9 cellular contexts compared by ENCODE assay signal in the genomic region with DNA sequence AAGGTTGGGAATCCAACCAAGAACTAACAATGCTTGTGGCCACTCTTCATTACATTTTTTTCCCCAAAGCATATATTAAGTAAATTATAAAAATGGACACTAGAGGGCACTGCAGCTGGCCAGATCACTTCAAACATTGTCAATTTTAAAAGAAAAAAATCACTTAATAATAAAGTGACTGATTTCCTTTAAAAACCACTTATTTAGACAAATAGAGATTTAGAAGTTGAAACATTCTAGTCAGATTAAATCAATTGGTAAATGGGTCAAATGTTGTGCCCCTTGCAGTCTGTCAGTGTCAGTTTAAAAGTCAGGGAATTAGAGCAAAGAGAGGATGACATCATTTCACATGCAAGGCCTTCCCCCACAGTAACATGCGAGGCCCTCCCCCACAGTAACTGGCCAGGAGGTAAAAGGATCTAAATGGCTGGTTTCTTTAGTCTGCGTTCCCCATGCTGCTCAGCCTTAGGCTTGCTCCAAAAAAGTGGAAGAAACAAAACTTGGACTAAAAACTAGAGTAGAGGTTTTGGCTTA.
DNase-seq lines count a peak whose midpoint lies in the region; ATAC-seq, FAIRE-seq and TF ChIP-seq lines count a peak whose summit lies in the region.
"Had no signal": no experiment of that assay in that cellular context is flagged by ENCODE, and none has a peak within 500 bp of the region (broad histone marks: within the 10 kb centered on the region; RNA-seq: fewer than 3 reads in every experiment).

No MANE protein-coding gene starts in this region.

- peaks cover 32% of the 10 kb centered on the region for H3K27me3 Mint-ChIP-seq in activated CD4-positive, alpha-beta T cell treated with anti-CD3 and anti-CD28 coated beads, Interleukin-2, amount 10 ng/mL, durations not matched to agents 24 days and 14 days

- H3K27ac Mint-ChIP-seq in activated CD4-positive, alpha-beta T cell treated with anti-CD3 and anti-CD28 coated beads, Interleukin-2, amount 10 ng/mL, durations not matched to agents 24 days and 14 days: no peak overlapping the region
- H3K27ac Mint-ChIP-seq: activated naive CD4-positive, alpha-beta T cell treated with anti-CD3 and anti-CD28 coated beads, Interleukin-2, amount 50 U/mL, for 24 hours had no signal

- peak overlapping the region in 4 of 5 donors; percentile 2 to 74 (median 26) for H3K9ac ChIP-seq in subcutaneous abdominal adipose tissue (ENCODE audit: low read length in 5 of 5)

- no peaks in the 10 kb centered on the region for H3K4me1 Mint-ChIP-seq in activated CD4-positive, alpha-beta T cell treated with anti-CD3 and anti-CD28 coated beads, Interleukin-2, amount 10 ng/mL, durations not matched to agents 24 days and 14 days
- H3K4me1 Mint-ChIP-seq: activated naive CD4-positive, alpha-beta T cell treated with anti-CD3 and anti-CD28 coated beads, Interleukin-2, amount 50 U/mL, for 24 hours had no signal

- TF ChIP-seq POLR2A in GM12892 (IDR thresholded peaks at IDR 0.05; ENCODE audit: low read depth, low read length): no peak

- no peaks in the 10 kb centered on the region for H3K4me1 ChIP-seq in right cardiac atrium (ENCODE audit: control insufficient read depth, insufficient read depth, low read length)
- H3K4me1 ChIP-seq in subcutaneous abdominal adipose tissue (ENCODE audit: control insufficient read depth in 5 of 5, insufficient read depth in 5 of 5, low read length in 5 of 5): peaks cover 4 to 57% (median 47%) of the 10 kb centered on the region in 5 donors

- peak; percentile 42 to 54 for ATAC-seq in right cardiac atrium
- no peak for ATAC-seq in HG03095 (IDR thresholded peaks at IDR 0.05; ENCODE audit: unreplicated experiment)

- H3K36me3 Mint-ChIP-seq in activated CD4-positive, alpha-beta T cell treated with anti-CD3 and anti-CD28 coated beads, Interleukin-2, amount 10 ng/mL, durations not matched to agents 24 days and 14 days (ENCODE audit: low read depth): no peaks in the 10 kb centered on the region
- H3K36me3 Mint-ChIP-seq: activated naive CD4-positive, alpha-beta T cell treated with anti-CD3 and anti-CD28 coated beads, Interleukin-2, amount 50 U/mL, for 24 hours had no signal

- intact Hi-C loops in activated CD4-positive, alpha-beta T cell treated with anti-CD3 and anti-CD28 coated beads, Interleukin-2, amount 10 ng/mL, durations not matched to agents 24 days and 14 days (cut with micrococcal nuclease): loop anchor here (1.0 kb wide), 1 partner anchor 475 kb away; no protein-coding TSS in a partner anchor
- intact Hi-C loops in right cardiac atrium (cut with DNase I): no loop called here

- H3K27me3 ChIP-seq in right cardiac atrium (ENCODE audit: control insufficient read depth, insufficient read depth) (no peaks in the 10 kb centered on the region), subcutaneous abdominal adipose tissue (ENCODE audit: control insufficient read depth in 5 of 5, insufficient read depth in 4 of 5, low read length in 5 of 5) (no peaks in the 10 kb centered on the region)

- H3K27ac ChIP-seq in VCaP: no peak overlapping the region
- H3K27ac ChIP-seq in right cardiac atrium (ENCODE audit: low read length): no peak overlapping the region
- H3K27ac ChIP-seq in subcutaneous abdominal adipose tissue (ENCODE audit: low read depth, low read length): peak overlapping the region; percentile 85

- no peak for FAIRE-seq in GM12892 (lab: Jason Lieb, UNC)

- 33% methylated on average over 2 of the region's 2 CpGs for WGBS in right cardiac atrium

- TF ChIP-seq CTCF in VCaP (conservative IDR thresholded peaks at IDR 0.05): peak; percentile 81

- no peaks in the 10 kb centered on the region for H3K9me3 ChIP-seq in right cardiac atrium (ENCODE audit: control insufficient read depth, low read length)
- no peaks in the 10 kb centered on the region for H3K9me3 ChIP-seq in subcutaneous abdominal adipose tissue (ENCODE audit: control insufficient read depth in 5 of 5, low read length in 5 of 5)

- peak; percentile 63 for DNase-seq in activated CD4-positive, alpha-beta T cell treated with anti-CD3 and anti-CD28 coated beads, Interleukin-2, amount 10 ng/mL, durations not matched to agents 24 days and 14 days
- no peak for DNase-seq in activated CD4-positive, alpha-beta T cell treated with anti-CD3 and anti-CD28 coated beads, Interleukin-2, amount 50 U/mL, for 1 hour
- DNase-seq in NCI-H1694 (lab: John Stamatoyannopoulos, UW) (peak; percentile 20), right cardiac atrium (peak in 2 of 3 donors; percentile 21 to 35), GM12892 (ENCODE audit: insufficient read length) (no peak)

- H3K4me3 Mint-ChIP-seq in activated CD4-positive, alpha-beta T cell treated with anti-CD3 and anti-CD28 coated beads, Interleukin-2, amount 10 ng/mL, durations not matched to agents 24 days and 14 days: no peak overlapping the region
- H3K4me3 Mint-ChIP-seq: activated naive CD4-positive, alpha-beta T cell treated with anti-CD3 and anti-CD28 coated beads, Interleukin-2, amount 50 U/mL, for 24 hours had no signal

- no peak overlapping the region for H3K4me3 ChIP-seq in right cardiac atrium (ENCODE audit: low read length)
- peak overlapping the region in 2 of 5 donors; percentile 8 to 40 for H3K4me3 ChIP-seq in subcutaneous abdominal adipose tissue (ENCODE audit: low read depth in 1 of 5, low read length in 5 of 5)

- H3K36me3 ChIP-seq in subcutaneous abdominal adipose tissue (ENCODE audit: control insufficient read depth in 5 of 5, insufficient read depth in 5 of 5, low read length in 5 of 5): no peaks in the 10 kb centered on the region

- no peaks in the 10 kb centered on the region for H3K9me3 Mint-ChIP-seq in activated CD4-positive, alpha-beta T cell treated with anti-CD3 and anti-CD28 coated beads, Interleukin-2, amount 10 ng/mL, durations not matched to agents 24 days and 14 days
- H3K9me3 Mint-ChIP-seq: activated naive CD4-positive, alpha-beta T cell treated with anti-CD3 and anti-CD28 coated beads, Interleukin-2, amount 50 U/mL, for 24 hours had no signal

Comparison
In these comparisons a context has a peak if more than half of its experiments do, and no peak if none do; other contexts are left out.
1. DNase-seq: peak in activated CD4-positive, alpha-beta T cell treated with anti-CD3 and anti-CD28 coated beads, Interleukin-2, amount 10 ng/mL, durations not matched to agents 24 days and 14 days (single experiment), NCI-H1694 (single experiment) and right cardiac atrium (2 of 3); none in activated CD4-positive, alpha-beta T cell treated with anti-CD3 and anti-CD28 coated beads, Interleukin-2, amount 50 U/mL, for 1 hour (single experiment) and GM12892 (single experiment).